In the genomic region with DNA sequence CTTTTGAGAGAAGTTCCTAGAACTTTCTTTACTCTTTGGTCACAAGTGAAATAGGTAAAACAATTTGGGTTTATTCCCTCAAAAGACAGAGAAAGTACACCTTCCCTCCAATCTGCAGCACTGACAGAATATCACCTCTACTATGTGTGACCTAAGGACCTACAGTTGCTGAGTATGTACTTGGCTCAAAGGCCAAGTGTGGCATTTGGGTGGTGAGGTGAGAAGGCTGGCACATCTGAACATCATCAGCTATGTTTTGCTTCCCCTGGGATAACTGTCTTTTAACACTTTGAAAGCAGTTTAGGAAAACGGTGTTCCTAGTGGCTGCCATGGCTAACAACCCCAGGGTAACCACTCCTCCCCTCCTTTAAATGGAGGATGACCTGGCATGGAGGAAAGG, we compare ENCODE assay signal across 24 cellular contexts. TPM values are rescaled to one million over a fixed set of nuclear protein-coding genes. Genes with fewer than 3 reads are reported as not detected.
DNase-seq lines count a peak whose midpoint lies in the region; ATAC-seq, FAIRE-seq and TF ChIP-seq lines count a peak whose summit lies in the region.
"Had no signal": no experiment of that assay in that cellular context is flagged by ENCODE, and none has a peak within 500 bp of the region (broad histone marks: within the 10 kb centered on the region; RNA-seq: fewer than 3 reads in every experiment).

No MANE protein-coding gene starts in this region.

- peaks cover 0 to 7% of the 10 kb centered on the region in 2 donors for H3K4me1 ChIP-seq in right atrium auricular region
- no peaks in the 10 kb centered on the region for H3K4me1 ChIP-seq in right cardiac atrium (ENCODE audit: control insufficient read depth, insufficient read depth, low read length)
- H3K4me1 ChIP-seq: BLaER1, HAP-1 had no signal

- H3K27ac ChIP-seq in right atrium auricular region: peak overlapping the region in 1 of 2 donors; percentile 55
- H3K27ac ChIP-seq in right cardiac atrium (ENCODE audit: low read length): no peak overlapping the region
- H3K27ac ChIP-seq: 22Rv1, BLaER1, C4-2B had no signal

- H3K4me3 ChIP-seq in right atrium auricular region: no peak overlapping the region
- no peak overlapping the region for H3K4me3 ChIP-seq in right cardiac atrium (ENCODE audit: low read length)
- H3K4me3 ChIP-seq: BLaER1, HAP-1 had no signal

- TF ChIP-seq CTCF in right atrium auricular region (IDR thresholded peaks at IDR 0.05): no peak

- 52% methylated on average over 1 of the region's 1 CpG for WGBS in right cardiac atrium

- peaks cover 79% of the 10 kb centered on the region for H3K36me3 ChIP-seq in right atrium auricular region

- no peaks in the 10 kb centered on the region for H3K9me3 ChIP-seq in right atrium auricular region
- no peaks in the 10 kb centered on the region for H3K9me3 ChIP-seq in right cardiac atrium (ENCODE audit: control insufficient read depth, low read length)
- H3K9me3 ChIP-seq: BLaER1, HAP-1 had no signal

- DNase-seq in Right ventricle myocardium inferior (ENCODE audit: missing footprints): no peak
- DNase-seq in right atrium auricular region (ENCODE audit: low spot score): no peak
- DNase-seq in left cardiac atrium: no peak
- DNase-seq in right cardiac atrium: no peak
- no peak for DNase-seq in urothelium cell line (ENCODE audit: low spot score)
- no peak for DNase-seq in CD1c-positive myeloid dendritic cell (ENCODE audit: extremely low spot score)
- DNase-seq: CD4-positive, alpha-beta T cell; CD8-positive, alpha-beta memory T cell; DMS 273 treated with DMSO at 0.1 percent for 48 hours; DMS79; EL; GDM1; GOT3; HFFc6 had no signal

- ATAC-seq in Right ventricle myocardium inferior: peak; percentile 80
- ATAC-seq in left cardiac atrium: peak; percentile 74 to 86
- peak; percentile 90 to 93 for ATAC-seq in right cardiac atrium
- no peak for ATAC-seq in GM21737 (IDR thresholded peaks at IDR 0.05; ENCODE audit: unreplicated experiment)

- FAIRE-seq in urothelium cell line (lab: Jason Lieb, UNC): no peak
- FAIRE-seq: A204.1, D721Med, GM12891, GM18507, H54 had no signal

- H3K27me3 ChIP-seq in right atrium auricular region (no peaks in the 10 kb centered on the region), right cardiac atrium (ENCODE audit: control insufficient read depth, insufficient read depth) (no peaks in the 10 kb centered on the region)
- H3K27me3 ChIP-seq: BLaER1 had no signal

- intact Hi-C loops in Right ventricle myocardium inferior (cut with DNase I) (no loop called here), left cardiac atrium (cut with DNase I) (no loop called here), right cardiac atrium (cut with DNase I) (no loop called here)

RNA-seq across cellular contexts. Expression of gene MIER3, which starts 17.6 kb away (rescaled TPM):
- total RNA-seq in Right ventricle myocardium inferior (12.0 TPM), right atrium auricular region (10 to 100 TPM; 11.2 to 20.4 TPM), left cardiac atrium (10 to 100 TPM; 12.6 to 16.6 TPM), right cardiac atrium (10 to 100 TPM; 14.0 to 19.8 (median 18.1) TPM)
- polyA plus RNA-seq in right cardiac atrium: 4.3 TPM

RNA-seq across cellular contexts. Expression of gene SETD9, which starts 24.9 kb away (rescaled TPM):
- total RNA-seq in Right ventricle myocardium inferior (15.9 TPM), right atrium auricular region (10 to 100 TPM; 11.8 to 21.5 TPM), left cardiac atrium (10 to 100 TPM; 10.4 to 14.5 TPM), right cardiac atrium (10 to 100 TPM; 11.6 to 17.0 (median 14.3) TPM)
- polyA plus RNA-seq in right cardiac atrium: 8.3 TPM
